ENCODE assay signal across 14 cellular contexts in genomic region chr11:130865772-130866114, GRCh38.
"Had no signal": no experiment of that assay in that cellular context is flagged by ENCODE, and none has a peak within 500 bp of the region (broad histone marks: within the 10 kb centered on the region; RNA-seq: fewer than 3 reads in every experiment).

No MANE protein-coding gene starts in this region.

- H3K36me3 Mint-ChIP-seq: activated naive CD4-positive, alpha-beta T cell treated with anti-CD3 and anti-CD28 coated beads, Interleukin-2, amount 50 U/mL, for 72 hours had no signal

- H3K27me3 Mint-ChIP-seq: naive thymus-derived CD8-positive, alpha-beta T cell had no signal

- H3K27me3 ChIP-seq: colonic mucosa, sigmoid colon, uterus had no signal

- ATAC-seq: activated naive CD4-positive, alpha-beta T cell treated with anti-CD3 and anti-CD28 coated beads, Interleukin-2, amount 50 U/mL, for 72 hours; naive thymus-derived CD8-positive, alpha-beta T cell; stimulated activated naive CD8-positive, alpha-beta T cell treated with anti-CD3 and anti-CD28 coated beads, Interleukin-15, Interleukin-2, amounts not matched to agents 100 U/mL and 50 U/mL, for 24 hours had no signal

- H3K36me3 ChIP-seq: colonic mucosa, sigmoid colon, uterus had no signal

- H3K4me3 Mint-ChIP-seq: naive thymus-derived CD8-positive, alpha-beta T cell had no signal

- H3K27ac Mint-ChIP-seq: activated naive CD4-positive, alpha-beta T cell treated with anti-CD3 and anti-CD28 coated beads, Interleukin-2, amount 50 U/mL, for 72 hours had no signal

- H3K9me3 Mint-ChIP-seq: activated naive CD4-positive, alpha-beta T cell treated with anti-CD3 and anti-CD28 coated beads, Interleukin-2, amount 50 U/mL, for 72 hours; naive thymus-derived CD8-positive, alpha-beta T cell had no signal

- H3K4me1 ChIP-seq: colonic mucosa, uterus had no signal

- DNase-seq: activated CD4-positive, alpha-beta T cell treated with anti-CD3 and anti-CD28 coated beads, Interleukin-2, amount 50 U/mL, for 1 hour; activated effector memory CD4-positive, alpha-beta T cell treated with anti-CD3 and anti-CD28 coated beads, Interleukin-2, amount 50 U/mL, for 16 hours; colonic mucosa; effector CD4-positive, alpha-beta T cell; foreskin melanocyte; kidney glomerular epithelial cell; naive thymus-derived CD8-positive, alpha-beta T cell; sigmoid colon; stimulated activated CD4-positive, alpha-beta T cell treated with anti-CD3 and anti-CD28 coated beads, Interleukin-2, amount 100 ng/mL, for 48 hours; stimulated activated naive CD8-positive, alpha-beta T cell treated with anti-CD3 and anti-CD28 coated beads, Interleukin-15, Interleukin-2, amounts not matched to agents 100 U/mL and 50 U/mL, for 24 hours; uterus had no signal

- H3K9me3 ChIP-seq: colonic mucosa, sigmoid colon, uterus had no signal

- FAIRE-seq: bronchial epithelial cell, endothelial cell of umbilical vein had no signal

- H3K4me3 ChIP-seq: colonic mucosa, sigmoid colon, uterus had no signal

- H3K27ac ChIP-seq: colonic mucosa, uterus had no signal
